Comparison of ENCODE assay signal across 16 cellular contexts in genomic region chr5:158487156-158487555, GRCh38.
DNase-seq lines count a peak whose midpoint lies in the region; TF ChIP-seq lines count a peak whose summit lies in the region.
"Had no signal": no experiment of that assay in that cellular context is flagged by ENCODE, and none has a peak within 500 bp of the region (broad histone marks: within the 10 kb centered on the region; RNA-seq: fewer than 3 reads in every experiment).

No MANE protein-coding gene starts in this region.

- BruUV-seq in MCF 10A (replicated peaks; lab: Mats Ljungman, UMichigan), result no TSS peak

- H3K4me1 Mint-ChIP-seq in MCF 10A (ENCODE audit: insufficient read depth, unreplicated experiment) (peaks cover 9% of the 10 kb centered on the region), neural crest cell (peaks cover 13% of the 10 kb centered on the region)
- no peaks in the 10 kb centered on the region for H3K4me1 Mint-ChIP-seq in activated CD4-positive, alpha-beta T cell treated with anti-CD3 and anti-CD28 coated beads, Interleukin-2, amount 10 ng/mL, durations not matched to agents 7 days and 5 days

- intact Hi-C loops in breast epithelium (cut with DNase I; ENCODE audit: low total_unique reads) (no loop called here), MCF 10A (cut with micrococcal nuclease) (no loop called here)

- TF ChIP-seq CTCF in breast epithelium (IDR thresholded peaks at IDR 0.05) (no peak), MCF 10A (IDR thresholded peaks at IDR 0.05; ENCODE audit: unreplicated experiment) (no peak), fibroblast of mammary gland (conservative IDR thresholded peaks at IDR 0.05; ENCODE audit: control insufficient read depth, insufficient read depth, low read depth, low read length) (no peak), neural crest cell (conservative IDR thresholded peaks at IDR 0.05) (no peak), tibial nerve (IDR thresholded peaks at IDR 0.05) (no peak), GM10248 (IDR thresholded peaks at IDR 0.05; ENCODE audit: control extremely low read depth, extremely low read depth, low read depth, missing control alignments) (no peak)

- H3K36me3 Mint-ChIP-seq in MCF 10A (ENCODE audit: insufficient read depth, unreplicated experiment), result no peaks in the 10 kb centered on the region
- no peaks in the 10 kb centered on the region for H3K36me3 Mint-ChIP-seq in neural crest cell (ENCODE audit: low read depth)
- H3K36me3 Mint-ChIP-seq in activated CD4-positive, alpha-beta T cell treated with anti-CD3 and anti-CD28 coated beads, Interleukin-2, amount 10 ng/mL, durations not matched to agents 7 days and 5 days (ENCODE audit: low read depth), result no peaks in the 10 kb centered on the region

- H3K27ac Mint-ChIP-seq in MCF 10A (ENCODE audit: low read depth, unreplicated experiment) (no peak overlapping the region), neural crest cell (ENCODE audit: unreplicated experiment) (peak overlapping the region; percentile 7)
- no peak overlapping the region for H3K27ac Mint-ChIP-seq in activated CD4-positive, alpha-beta T cell treated with anti-CD3 and anti-CD28 coated beads, Interleukin-2, amount 10 ng/mL, durations not matched to agents 7 days and 5 days

- H3K9me3 ChIP-seq in breast epithelium, result no peaks in the 10 kb centered on the region
- H3K9me3 ChIP-seq in tibial nerve, result no peaks in the 10 kb centered on the region
- H3K9me3 ChIP-seq: HAP-1 had no signal

- CTCF ChIA-PET in MCF 10A (lab: Yijun Ruan, JAX), result interaction anchor here (2.1 kb wide), 1 partner anchor 12 kb away, joined by 8 read pairs; no protein-coding TSS in a partner anchor
- CTCF ChIA-PET in activated CD4-positive, alpha-beta T cell treated with anti-CD3 and anti-CD28 coated beads, Interleukin-2, amount 10 ng/mL, durations not matched to agents 7 days and 5 days (lab: Charles Lee), result no interaction called here
- CTCF ChIA-PET in GM10248 (lab: Yijun Ruan, JAX), result interaction anchor here (1.3 to 1.7 kb wide), 2 partner anchors 8 to 9 kb away, joined by 4 read pairs; no protein-coding TSS in a partner anchor

- no peak overlapping the region for H3K4me3 Mint-ChIP-seq in MCF 10A (ENCODE audit: unreplicated experiment)
- no peak overlapping the region for H3K4me3 Mint-ChIP-seq in neural crest cell
- H3K4me3 Mint-ChIP-seq in activated CD4-positive, alpha-beta T cell treated with anti-CD3 and anti-CD28 coated beads, Interleukin-2, amount 10 ng/mL, durations not matched to agents 7 days and 5 days, result no peak overlapping the region

- H3K9me3 Mint-ChIP-seq in MCF 10A (ENCODE audit: unreplicated experiment) (no peaks in the 10 kb centered on the region), neural crest cell (peaks cover 6% of the 10 kb centered on the region)
- H3K9me3 Mint-ChIP-seq in activated CD4-positive, alpha-beta T cell treated with anti-CD3 and anti-CD28 coated beads, Interleukin-2, amount 10 ng/mL, durations not matched to agents 7 days and 5 days, result no peaks in the 10 kb centered on the region

- H3K27me3 Mint-ChIP-seq in MCF 10A (ENCODE audit: insufficient read depth, unreplicated experiment), result no peaks in the 10 kb centered on the region
- no peaks in the 10 kb centered on the region for H3K27me3 Mint-ChIP-seq in neural crest cell (ENCODE audit: low read depth)
- H3K27me3 Mint-ChIP-seq in activated CD4-positive, alpha-beta T cell treated with anti-CD3 and anti-CD28 coated beads, Interleukin-2, amount 10 ng/mL, durations not matched to agents 7 days and 5 days, result no peaks in the 10 kb centered on the region

- WGBS in tibial nerve, 2 donors, result 29 to 63% methylated on average over 1 of the region's 1 CpG

- DNase-seq in breast epithelium (ENCODE audit: low spot score in 2 of 2) (no peak), MCF 10A (ENCODE audit: unreplicated experiment) (no peak), fibroblast of mammary gland (ENCODE audit: low read depth) (peak; percentile 32), neural crest cell (ENCODE audit: low read depth, low spot score) (no peak), tibial nerve (ENCODE audit: low spot score in 2 of 2) (no peak), NCI-H345 treated with DMSO at 0.1 percent for 48 hours (lab: John Stamatoyannopoulos, UW; ENCODE audit: unreplicated experiment) (no peak), GM10248 (ENCODE audit: extremely low spot score) (no peak)
- no peak for DNase-seq in activated CD4-positive, alpha-beta T cell treated with anti-CD3 and anti-CD28 coated beads, Interleukin-2, amount 10 ng/mL, durations not matched to agents 7 days and 5 days
- DNase-seq: DND-41, GF-D8, MG63, NCI-H524 had no signal

- H3K36me3 ChIP-seq in breast epithelium (no peaks in the 10 kb centered on the region), tibial nerve (no peaks in the 10 kb centered on the region)
- H3K36me3 ChIP-seq: HAP-1, MG63 had no signal

- no peak for TF ChIP-seq POLR2A in breast epithelium (IDR thresholded peaks at IDR 0.05)
- no peak for TF ChIP-seq POLR2A in tibial nerve (IDR thresholded peaks at IDR 0.05)

- H3K27ac ChIP-seq in breast epithelium (peak overlapping the region; percentile 70 to 86), tibial nerve (peak overlapping the region in 3 of 4 donors; percentile 12 to 71 (median 69))
- H3K27ac ChIP-seq: 22Rv1, BLaER1, KMS-11 had no signal

- H3K4me3 ChIP-seq in breast epithelium (no peak overlapping the region), fibroblast of mammary gland (ENCODE audit: control insufficient read depth, low read depth, low read length) (no peak overlapping the region), tibial nerve (no peak overlapping the region)
- H3K4me3 ChIP-seq: BLaER1, HAP-1, MG63 had no signal

- H3K27me3 ChIP-seq in breast epithelium (no peaks in the 10 kb centered on the region), tibial nerve (no peaks in the 10 kb centered on the region)
- H3K27me3 ChIP-seq: BLaER1, MG63 had no signal

- H3K4me1 ChIP-seq in breast epithelium (peaks cover 0 to 17% of the 10 kb centered on the region in 2 donors), tibial nerve (peaks cover 0 to 68% (median 2%) of the 10 kb centered on the region in 4 donors)
- H3K4me1 ChIP-seq: HAP-1 had no signal

- TF ChIP-seq EP300 in tibial nerve (IDR thresholded peaks at IDR 0.05), result peak in 1 of 2 donors; percentile 63

- POLR2A ChIA-PET in MCF 10A (lab: Yijun Ruan, JAX), result interaction anchor here (2.2 kb wide), 1 partner anchor 23 kb away, joined by 7 read pairs; no protein-coding TSS in a partner anchor
- POLR2A ChIA-PET in activated CD4-positive, alpha-beta T cell treated with anti-CD3 and anti-CD28 coated beads, Interleukin-2, amount 10 ng/mL, durations not matched to agents 7 days and 5 days (lab: Charles Lee), result no interaction called here
- POLR2A ChIA-PET in GM10248 (lab: Yijun Ruan, JAX), result no interaction called here
